26 cellular contexts compared by ENCODE assay signal in the genomic region with DNA sequence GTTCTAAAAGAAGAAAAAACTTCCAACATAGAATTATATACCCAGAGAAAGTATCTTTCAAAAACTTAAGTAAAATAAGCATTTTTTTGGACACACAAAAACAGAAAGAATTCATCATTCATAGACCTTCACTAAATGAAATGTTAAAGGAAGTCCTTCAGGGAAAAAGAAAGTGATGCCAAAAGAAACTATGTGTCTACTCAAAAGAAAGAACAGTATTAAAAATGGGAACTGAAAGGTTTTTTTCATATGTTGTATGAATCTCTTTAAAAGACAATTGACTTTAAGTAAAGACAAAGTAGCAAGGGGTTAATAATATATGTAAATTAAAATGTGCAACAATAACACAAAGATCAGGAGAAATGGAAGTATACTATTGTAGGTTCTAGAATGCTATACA.
"Had no signal": no experiment of that assay in that cellular context is flagged by ENCODE, and none has a peak within 500 bp of the region (broad histone marks: within the 10 kb centered on the region; RNA-seq: fewer than 3 reads in every experiment).

No MANE protein-coding gene starts in this region.

- H3K27ac Mint-ChIP-seq: effector memory CD8-positive, alpha-beta T cell; mesothelial cell of epicardium; natural killer cell treated with Interleukin-12 subunit alpha and Interleukin-12 subunit beta and Interleukin-15 and Interleukin-18, amount 100 ng/mL, for 72 hours; neural progenitor cell; progenitor cell of endocrine pancreas; stimulated activated effector memory CD8-positive, alpha-beta T cell treated with anti-CD3 and anti-CD28 coated beads, Interleukin-12 subunit alpha, Interleukin-12 subunit beta, amount 100 ng/mL, for 72 hours; type B pancreatic cell had no signal

- H3K27me3 Mint-ChIP-seq: effector memory CD8-positive, alpha-beta T cell; naive B cell; natural killer cell treated with Interleukin-12 subunit alpha and Interleukin-12 subunit beta and Interleukin-15 and Interleukin-18, amount 100 ng/mL, for 72 hours; progenitor cell of endocrine pancreas; type B pancreatic cell had no signal

- H3K4me1 Mint-ChIP-seq: mesothelial cell of epicardium; neural progenitor cell; stimulated activated effector memory CD8-positive, alpha-beta T cell treated with anti-CD3 and anti-CD28 coated beads, Interleukin-12 subunit alpha, Interleukin-12 subunit beta, amount 100 ng/mL, for 72 hours had no signal

- H3K27ac ChIP-seq: neural progenitor cell, parathyroid adenoma, sigmoid colon, testis, tibial artery had no signal

- H3K4me1 ChIP-seq: parathyroid adenoma, sigmoid colon, testis, tibial artery had no signal

- H3K36me3 ChIP-seq: neural progenitor cell had no signal

- H3K9me3 ChIP-seq: mucosa of descending colon, sigmoid colon, testis, tibial artery had no signal

- H3K36me3 Mint-ChIP-seq: naive B cell; natural killer cell treated with Interleukin-12 subunit alpha and Interleukin-12 subunit beta and Interleukin-15 and Interleukin-18, amount 100 ng/mL, for 72 hours; stimulated activated effector memory CD8-positive, alpha-beta T cell treated with anti-CD3 and anti-CD28 coated beads, Interleukin-12 subunit alpha, Interleukin-12 subunit beta, amount 100 ng/mL, for 72 hours had no signal

- H3K4me3 ChIP-seq: lung, mucosa of descending colon, neural progenitor cell, sigmoid colon, testis, tibial artery had no signal

- H3K27me3 ChIP-seq: neural progenitor cell, sigmoid colon, testis, tibial artery had no signal

- FAIRE-seq: endometrium, frontal cortex, kidney had no signal

- H3K79me2 ChIP-seq: parathyroid adenoma had no signal

- H3K9me3 Mint-ChIP-seq: effector memory CD8-positive, alpha-beta T cell had no signal

- H3K4me3 Mint-ChIP-seq: effector memory CD8-positive, alpha-beta T cell; mesothelial cell of epicardium; naive B cell; natural killer cell treated with Interleukin-12 subunit alpha and Interleukin-12 subunit beta and Interleukin-15 and Interleukin-18, amount 100 ng/mL, for 72 hours; neural progenitor cell; stimulated activated effector memory CD8-positive, alpha-beta T cell treated with anti-CD3 and anti-CD28 coated beads, Interleukin-12 subunit alpha, Interleukin-12 subunit beta, amount 100 ng/mL, for 72 hours; type B pancreatic cell had no signal

- DNase-seq: cortex of kidney; effector memory CD8-positive, alpha-beta T cell; head of caudate nucleus; mesenchymal stem cell; mucosa of descending colon; naive B cell; sigmoid colon; stimulated activated CD4-positive, alpha-beta T cell treated with anti-CD3 and anti-CD28 coated beads, Interleukin-2, amount 100 ng/mL, for 24 hours; stimulated activated CD4-positive, alpha-beta T cell treated with anti-CD3 and anti-CD28 coated beads, Interleukin-4, amount 100 ng/mL, for 24 hours; stimulated activated naive CD8-positive, alpha-beta T cell treated with anti-CD3 and anti-CD28 coated beads, Interleukin-15, Interleukin-2, amounts not matched to agents 100 U/mL and 50 U/mL, for 24 hours; substantia nigra; testis; tibial artery had no signal

- ATAC-seq: effector memory CD8-positive, alpha-beta T cell; left lobe of liver; mucosa of descending colon; natural killer cell treated with Interleukin-12 subunit alpha and Interleukin-12 subunit beta and Interleukin-15 and Interleukin-18, amount 100 ng/mL, for 72 hours; right cardiac atrium; stimulated activated effector memory CD8-positive, alpha-beta T cell treated with anti-CD3 and anti-CD28 coated beads, Interleukin-12 subunit alpha, Interleukin-12 subunit beta, amount 100 ng/mL, for 72 hours; stimulated activated naive CD8-positive, alpha-beta T cell treated with anti-CD3 and anti-CD28 coated beads, Interleukin-15, Interleukin-2, amounts not matched to agents 100 U/mL and 50 U/mL, for 24 hours had no signal

- H3K4me2 ChIP-seq: neural progenitor cell had no signal

- H2AFZ ChIP-seq: neural progenitor cell, parathyroid adenoma had no signal

- H3K9ac ChIP-seq: neural progenitor cell, parathyroid adenoma had no signal
